In the genomic region with DNA sequence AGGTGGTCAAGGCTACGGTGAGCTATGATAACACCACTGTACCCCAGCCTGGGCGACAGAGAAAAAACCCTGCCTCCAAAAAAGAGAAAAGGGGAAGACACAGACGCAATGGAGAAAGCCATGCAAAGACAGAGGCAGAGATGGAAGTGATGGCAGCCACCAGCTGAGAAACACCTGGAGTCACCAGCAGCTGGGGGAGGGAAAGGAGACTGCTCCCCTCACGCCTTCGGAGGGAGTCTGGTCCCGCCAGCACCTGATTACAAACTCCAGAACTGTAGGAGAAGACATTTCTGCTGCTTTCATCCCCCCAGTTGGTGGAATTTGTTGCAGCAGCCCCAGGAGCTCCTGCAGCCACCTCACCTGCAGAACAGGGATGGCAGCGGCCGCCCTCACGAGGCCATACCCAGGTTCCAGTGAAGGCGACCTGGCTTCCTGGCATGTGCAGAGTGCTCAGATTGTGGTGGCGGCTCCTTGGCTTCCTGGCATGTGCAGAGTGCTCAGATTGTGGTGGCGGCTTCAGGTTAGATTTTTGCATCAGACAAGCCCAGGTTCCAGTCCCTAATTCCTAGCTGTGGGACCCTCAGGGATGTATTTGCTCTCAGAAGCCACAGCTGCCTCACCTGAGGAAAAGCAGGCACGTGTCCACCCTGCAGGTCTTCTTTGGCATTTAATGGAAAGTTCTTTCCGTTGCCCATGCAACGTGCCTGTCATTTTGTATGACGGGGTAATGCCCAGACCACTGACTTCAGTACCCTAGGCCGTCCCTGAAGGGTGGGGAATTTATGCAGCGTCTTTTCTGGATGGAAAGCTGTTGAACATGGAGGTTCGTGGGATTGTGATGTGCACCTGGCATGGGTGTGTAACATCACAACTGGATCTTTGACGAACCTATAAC, we compare ENCODE assay signal across 1 cellular context.
TF ChIP-seq lines count a peak whose summit lies in the region.

No MANE protein-coding gene starts in this region.

TF ChIP-seq in H1, 55 proteins besides CTCF, POLR2A, EP300 and RAD21:
- no peak for TF ChIP-seq RFX5 (IDR thresholded peaks at IDR 0.05; ENCODE audit: borderline replicate concordance, low read depth, low read length)
- no peak for TF ChIP-seq SAP30 (IDR thresholded peaks at IDR 0.05; ENCODE audit: insufficient read depth, insufficient replicate concordance, low read length)
